Comparison of ENCODE assay signal across 1 cellular context in genomic region chr1:153792631-153793041, GRCh38.
TF ChIP-seq lines count a peak whose summit lies in the region.

No MANE protein-coding gene starts in this region.

TF ChIP-seq in HepG2, 621 proteins besides CTCF, POLR2A, EP300 and RAD21:
- TF ChIP-seq MIER2 (CRISPR knock-in tag; IDR thresholded peaks at IDR 0.05) (no peak), ZNF501 (CRISPR knock-in tag; IDR thresholded peaks at IDR 0.05) (no peak), TEAD3 (CRISPR knock-in tag; optimal IDR thresholded peaks at IDR 0.05; ENCODE audit: borderline replicate concordance) (no peak)
- TF ChIP-seq, protein P1, sequence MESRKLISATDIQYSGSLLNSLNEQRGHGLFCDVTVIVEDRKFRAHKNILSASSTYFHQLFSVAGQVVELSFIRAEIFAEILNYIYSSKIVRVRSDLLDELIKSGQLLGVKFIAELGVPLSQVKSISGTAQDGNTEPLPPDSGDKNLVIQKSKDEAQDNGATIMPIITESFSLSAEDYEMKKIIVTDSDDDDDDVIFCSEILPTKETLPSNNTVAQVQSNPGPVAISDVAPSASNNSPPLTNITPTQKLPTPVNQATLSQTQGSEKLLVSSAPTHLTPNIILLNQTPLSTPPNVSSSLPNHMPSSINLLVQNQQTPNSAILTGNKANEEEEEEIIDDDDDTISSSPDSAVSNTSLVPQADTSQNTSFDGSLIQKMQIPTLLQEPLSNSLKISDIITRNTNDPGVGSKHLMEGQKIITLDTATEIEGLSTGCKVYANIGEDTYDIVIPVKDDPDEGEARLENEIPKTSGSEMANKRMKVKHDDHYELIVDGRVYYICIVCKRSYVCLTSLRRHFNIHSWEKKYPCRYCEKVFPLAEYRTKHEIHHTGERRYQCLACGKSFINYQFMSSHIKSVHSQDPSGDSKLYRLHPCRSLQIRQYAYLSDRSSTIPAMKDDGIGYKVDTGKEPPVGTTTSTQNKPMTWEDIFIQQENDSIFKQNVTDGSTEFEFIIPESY (CRISPR knock-in tag; IDR thresholded peaks at IDR 0.05) = 0 out of 2 replicates have a peak, but pooled peaks have one; percentile 9
- TF ChIP-seq, protein P2, sequence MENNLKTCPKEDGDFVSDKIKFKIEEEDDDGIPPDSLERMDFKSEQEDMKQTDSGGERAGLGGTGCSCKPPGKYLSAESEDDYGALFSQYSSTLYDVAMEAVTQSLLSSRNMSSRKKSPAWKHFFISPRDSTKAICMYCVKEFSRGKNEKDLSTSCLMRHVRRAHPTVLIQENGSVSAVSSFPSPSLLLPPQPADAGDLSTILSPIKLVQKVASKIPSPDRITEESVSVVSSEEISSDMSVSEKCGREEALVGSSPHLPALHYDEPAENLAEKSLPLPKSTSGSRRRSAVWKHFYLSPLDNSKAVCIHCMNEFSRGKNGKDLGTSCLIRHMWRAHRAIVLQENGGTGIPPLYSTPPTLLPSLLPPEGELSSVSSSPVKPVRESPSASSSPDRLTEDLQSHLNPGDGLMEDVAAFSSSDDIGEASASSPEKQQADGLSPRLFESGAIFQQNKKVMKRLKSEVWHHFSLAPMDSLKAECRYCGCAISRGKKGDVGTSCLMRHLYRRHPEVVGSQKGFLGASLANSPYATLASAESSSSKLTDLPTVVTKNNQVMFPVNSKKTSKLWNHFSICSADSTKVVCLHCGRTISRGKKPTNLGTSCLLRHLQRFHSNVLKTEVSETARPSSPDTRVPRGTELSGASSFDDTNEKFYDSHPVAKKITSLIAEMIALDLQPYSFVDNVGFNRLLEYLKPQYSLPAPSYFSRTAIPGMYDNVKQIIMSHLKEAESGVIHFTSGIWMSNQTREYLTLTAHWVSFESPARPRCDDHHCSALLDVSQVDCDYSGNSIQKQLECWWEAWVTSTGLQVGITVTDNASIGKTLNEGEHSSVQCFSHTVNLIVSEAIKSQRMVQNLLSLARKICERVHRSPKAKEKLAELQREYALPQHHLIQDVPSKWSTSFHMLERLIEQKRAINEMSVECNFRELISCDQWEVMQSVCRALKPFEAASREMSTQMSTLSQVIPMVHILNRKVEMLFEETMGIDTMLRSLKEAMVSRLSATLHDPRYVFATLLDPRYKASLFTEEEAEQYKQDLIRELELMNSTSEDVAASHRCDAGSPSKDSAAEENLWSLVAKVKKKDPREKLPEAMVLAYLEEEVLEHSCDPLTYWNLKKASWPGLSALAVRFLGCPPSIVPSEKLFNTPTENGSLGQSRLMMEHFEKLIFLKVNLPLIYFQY (CRISPR knock-in tag; IDR thresholded peaks at IDR 0.05; ENCODE audit: borderline replicate concordance) = no peak
